ENCODE assay signal across 21 cellular contexts in the genomic region with DNA sequence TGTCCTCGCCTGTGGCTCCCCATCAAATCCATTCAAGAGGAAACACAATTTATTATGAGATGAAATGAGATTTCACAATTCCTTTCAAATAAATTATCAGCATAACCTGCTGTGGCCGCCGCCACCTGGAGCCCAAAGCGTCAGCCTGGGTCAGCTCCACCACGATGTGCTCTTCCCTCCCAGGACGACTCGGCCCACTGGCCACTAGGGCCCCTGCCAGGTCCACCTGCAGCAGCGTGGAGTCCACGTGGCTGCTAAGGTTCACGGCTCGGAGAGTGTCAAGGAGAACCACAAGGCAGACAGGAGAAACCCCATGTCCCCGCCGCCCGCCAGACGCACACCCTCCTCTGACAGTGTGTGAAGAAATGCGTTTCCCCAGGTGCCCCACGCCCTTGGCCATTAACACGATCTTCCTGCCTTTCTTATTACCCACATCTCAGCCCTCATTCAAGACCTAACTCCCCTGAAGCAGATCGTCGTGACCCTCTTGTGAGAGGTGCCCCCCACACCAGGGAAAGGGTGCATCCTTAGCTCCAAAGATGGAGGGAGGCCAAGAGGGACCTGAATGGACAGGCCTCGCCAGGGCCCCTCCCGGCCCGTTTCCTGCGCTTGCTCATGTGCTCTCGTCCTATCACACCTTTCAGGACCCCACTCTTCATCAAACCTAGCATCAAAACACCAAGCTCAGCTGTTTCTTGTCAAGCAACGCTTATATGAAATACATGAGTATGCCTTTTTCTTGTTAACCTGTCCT.
"Had no signal": no experiment of that assay in that cellular context is flagged by ENCODE, and none has a peak within 500 bp of the region (broad histone marks: within the 10 kb centered on the region; RNA-seq: fewer than 3 reads in every experiment).

No MANE protein-coding gene starts in this region.

- H2AFZ ChIP-seq: parathyroid adenoma had no signal

- H3K9me3 ChIP-seq: adrenal gland, ascending aorta, left ventricle myocardium inferior, tibial artery had no signal

- H3K4me1 ChIP-seq: adrenal gland, ascending aorta, foreskin keratinocyte, left ventricle myocardium inferior, parathyroid adenoma had no signal

- H3K9me3 Mint-ChIP-seq: central memory CD8-positive, alpha-beta T cell; natural killer cell; stimulated activated effector memory CD8-positive, alpha-beta T cell treated with anti-CD3 and anti-CD28 coated beads, Interleukin-12 subunit alpha, Interleukin-12 subunit beta, amount 100 ng/mL, for 72 hours; stimulated activated naive CD8-positive, alpha-beta T cell treated with anti-CD3 and anti-CD28 coated beads, Interleukin-15, amount 100 ng/mL, for 72 hours had no signal

- H3K27me3 ChIP-seq: adrenal gland, ascending aorta, foreskin keratinocyte, tibial artery had no signal

- H3K4me3 Mint-ChIP-seq: activated naive CD8-positive, alpha-beta T cell; central memory CD8-positive, alpha-beta T cell; natural killer cell; stimulated activated effector memory CD8-positive, alpha-beta T cell treated with anti-CD3 and anti-CD28 coated beads, Interleukin-12 subunit alpha, Interleukin-12 subunit beta, amount 100 ng/mL, for 72 hours; stimulated activated naive CD8-positive, alpha-beta T cell treated with anti-CD3 and anti-CD28 coated beads, Interleukin-15, amount 100 ng/mL, for 72 hours had no signal

- H3K27me3 Mint-ChIP-seq: activated naive CD8-positive, alpha-beta T cell had no signal

- FAIRE-seq: small intestine had no signal

- H3K36me3 Mint-ChIP-seq: activated naive CD8-positive, alpha-beta T cell; natural killer cell; stimulated activated effector memory CD8-positive, alpha-beta T cell treated with anti-CD3 and anti-CD28 coated beads, Interleukin-12 subunit alpha, Interleukin-12 subunit beta, amount 100 ng/mL, for 72 hours had no signal

- H3K79me2 ChIP-seq: parathyroid adenoma had no signal

- ATAC-seq: foreskin keratinocyte; natural killer cell; sciatic nerve; stimulated activated effector memory CD8-positive, alpha-beta T cell treated with anti-CD3 and anti-CD28 coated beads, Interleukin-12 subunit alpha, Interleukin-12 subunit beta, amount 100 ng/mL, for 72 hours; stimulated activated naive CD8-positive, alpha-beta T cell treated with anti-CD3 and anti-CD28 coated beads, Interleukin-15, amount 100 ng/mL, for 72 hours had no signal

- H3K27ac Mint-ChIP-seq: activated naive CD8-positive, alpha-beta T cell; natural killer cell; stimulated activated effector memory CD8-positive, alpha-beta T cell treated with anti-CD3 and anti-CD28 coated beads, Interleukin-12 subunit alpha, Interleukin-12 subunit beta, amount 100 ng/mL, for 72 hours; stimulated activated naive CD8-positive, alpha-beta T cell treated with anti-CD3 and anti-CD28 coated beads, Interleukin-15, amount 100 ng/mL, for 72 hours had no signal

- H3K36me3 ChIP-seq: adrenal gland, left ventricle myocardium inferior had no signal

- H3K4me1 Mint-ChIP-seq: central memory CD8-positive, alpha-beta T cell; natural killer cell; stimulated activated effector memory CD8-positive, alpha-beta T cell treated with anti-CD3 and anti-CD28 coated beads, Interleukin-12 subunit alpha, Interleukin-12 subunit beta, amount 100 ng/mL, for 72 hours; stimulated activated naive CD8-positive, alpha-beta T cell treated with anti-CD3 and anti-CD28 coated beads, Interleukin-15, amount 100 ng/mL, for 72 hours had no signal

- H3K27ac ChIP-seq: adrenal gland, ascending aorta, foreskin keratinocyte, left ventricle myocardium inferior, parathyroid adenoma, tibial artery, VCaP had no signal

- DNase-seq: activated CD4-positive, alpha-beta T cell treated with anti-CD3 and anti-CD28 coated beads, Interleukin-2, amount 50 U/mL, for 1 hour; activated CD4-positive, CD25-positive, alpha-beta regulatory T cell treated with anti-CD3 and anti-CD28 coated beads, Interleukin-2, amount 50 U/mL, for 72 hours; activated naive CD4-positive, alpha-beta T cell; activated T-cell treated with anti-CD3 and anti-CD28 coated beads, Interleukin-2, amount 50 U/mL, for 1 hour; adrenal gland; foreskin keratinocyte; left ventricle myocardium inferior; mammary epithelial cell; midbrain; natural killer cell; small intestine; stimulated activated CD4-positive, alpha-beta T cell treated with anti-CD3 and anti-CD28 coated beads, Interleukin-2, amount 100 ng/mL, for 24 hours; stimulated activated naive CD8-positive, alpha-beta T cell treated with anti-CD3 and anti-CD28 coated beads, Interleukin-15, amount 100 ng/mL, for 72 hours had no signal

- H3K4me3 ChIP-seq: adrenal gland, ascending aorta, left ventricle myocardium inferior, tibial artery had no signal

- H3K9ac ChIP-seq: parathyroid adenoma had no signal
